8 cellular contexts compared by ENCODE assay signal in genomic region chr5:112977440-112977861, GRCh38. TPM values are rescaled to one million over a fixed set of nuclear protein-coding genes. Genes with fewer than 3 reads are reported as not detected.
A peak's percentile ranks its signal among the peaks of the same experiment; 100 is the strongest.
DNase-seq lines count a peak whose midpoint lies in the region; TF ChIP-seq lines count a peak whose summit lies in the region.

No MANE protein-coding gene starts in this region.

- peak; percentile 19 for DNase-seq in A673 (ENCODE audit: low spot score)
- DNase-seq in HCEC 1CT: peak; percentile 29
- peak; percentile 54 for DNase-seq in adipocyte (ENCODE audit: low read depth)
- DNase-seq in inferior parietal cortex (ENCODE audit: extremely low spot score): peak; percentile 22
- DNase-seq in suprapubic skin (ENCODE audit: low spot score in 2 of 2): no peak
- DNase-seq in islet precursor cell: no peak
- no peak for DNase-seq in stimulated activated CD8-positive, alpha-beta memory T cell treated with anti-CD3 and anti-CD28 coated beads, Interleukin-4, amount 100 ng/mL, for 48 hours
- DNase-seq in NCI-H510A treated with DMSO at 0.1 percent for 48 hours (lab: John Stamatoyannopoulos, UW): no peak

- POLR2A ChIA-PET in A673 (lab: Charles Lee; ENCODE audit: low non-redundant PET): no interaction called here

- H3K27me3 ChIP-seq in A673 (replicated peaks; ENCODE audit: insufficient read depth, low read depth, low read length, poor library complexity) (no peaks in the 10 kb centered on the region), adipocyte (replicated peaks; ENCODE audit: control insufficient read depth, insufficient read depth, low read length) (no peaks in the 10 kb centered on the region), suprapubic skin (no peaks in the 10 kb centered on the region)

- H3K27ac ChIP-seq in A673 (ENCODE audit: low read depth, low read length, poor library complexity, severe bottlenecking) (peak overlapping the region; percentile 88), suprapubic skin (peak overlapping the region; percentile 96)

- H3K9ac ChIP-seq in adipocyte (ENCODE audit: low read length): peak overlapping the region; percentile 96

- H3K36me3 ChIP-seq in A673 (ENCODE audit: insufficient read depth, low read length, poor library complexity, severe bottlenecking) (peaks cover 9% of the 10 kb centered on the region), adipocyte (ENCODE audit: control insufficient read depth, insufficient read depth, low read length, severe bottlenecking) (no peaks in the 10 kb centered on the region), suprapubic skin (no peaks in the 10 kb centered on the region)

- H3K9me3 ChIP-seq in A673 (ENCODE audit: low read depth, low read length, poor library complexity, severe bottlenecking) (no peaks in the 10 kb centered on the region), adipocyte (ENCODE audit: control insufficient read depth, low read length) (no peaks in the 10 kb centered on the region), suprapubic skin (no peaks in the 10 kb centered on the region)

- peaks cover 14% of the 10 kb centered on the region for H3K4me1 ChIP-seq in A673 (ENCODE audit: insufficient read depth, low read length, poor library complexity, severe bottlenecking)
- peaks cover 41% of the 10 kb centered on the region for H3K4me1 ChIP-seq in adipocyte (ENCODE audit: control insufficient read depth, insufficient read depth, low read length)
- H3K4me1 ChIP-seq in suprapubic skin: peaks cover 48% of the 10 kb centered on the region

- intact Hi-C loops in A673 (cut with micrococcal nuclease; ENCODE audit: unreplicated experiment): no loop called here

- H3K4me3 ChIP-seq in A673 (ENCODE audit: low read depth, low read length, poor library complexity, severe bottlenecking) (peak overlapping the region; percentile 76), adipocyte (ENCODE audit: low read length) (peak overlapping the region; percentile 93), suprapubic skin (peak overlapping the region; percentile 94)

- TF ChIP-seq EP300 in suprapubic skin (IDR thresholded peaks at IDR 0.05): no peak

- CTCF ChIA-PET in A673 (lab: Charles Lee): no interaction called here

- no peak for TF ChIP-seq CTCF in A673 (conservative IDR thresholded peaks at IDR 0.05; ENCODE audit: low read depth, low read length)
- no peak for TF ChIP-seq CTCF in suprapubic skin (IDR thresholded peaks at IDR 0.05)

- TSS peak; percentile 70 for BruUV-seq in A673 (replicated peaks; lab: Mats Ljungman, UMichigan)

- 0% methylated on average over 16 of the region's 16 CpGs for WGBS in suprapubic skin

- TF ChIP-seq POLR2A in suprapubic skin (IDR thresholded peaks at IDR 0.05): no peak

RNA-seq across cellular contexts. Expression of gene DCP2, which starts 0.9 kb away (rescaled TPM):
- total RNA-seq in A673 (2021): 73.5 and 78.0 TPM in 2 replicates
- 10 to 100 TPM; 11.3 to 45.5 (median 23.0) TPM for total RNA-seq in suprapubic skin

RNA-seq across cellular contexts. Expression of gene REEP5, which starts 55.4 kb away (rescaled TPM):
- total RNA-seq in A673 (2021) (42.8 and 50.5 TPM in 2 replicates), suprapubic skin (10 to 100 TPM; 65.7 to 91.6 (median 79.0) TPM)

Comparison
In these comparisons a context has a peak if more than half of its experiments do, and no peak if none do; other contexts are left out.
1. DNase-seq: peak in A673 (single experiment), HCEC 1CT (single experiment), adipocyte (single experiment) and inferior parietal cortex (single experiment); none in suprapubic skin (0 of 2), islet precursor cell (single experiment), stimulated activated CD8-positive, alpha-beta memory T cell treated with anti-CD3 and anti-CD28 coated beads, Interleukin-4, amount 100 ng/mL, for 48 hours (single experiment) and NCI-H510A treated with DMSO at 0.1 percent for 48 hours (single experiment).
2. Peak in every context shown above with its lines, with median percentiles within 50 percentile points of each other: H3K4me3 ChIP-seq.